1 cellular context compared by ENCODE assay signal in the genomic region with DNA sequence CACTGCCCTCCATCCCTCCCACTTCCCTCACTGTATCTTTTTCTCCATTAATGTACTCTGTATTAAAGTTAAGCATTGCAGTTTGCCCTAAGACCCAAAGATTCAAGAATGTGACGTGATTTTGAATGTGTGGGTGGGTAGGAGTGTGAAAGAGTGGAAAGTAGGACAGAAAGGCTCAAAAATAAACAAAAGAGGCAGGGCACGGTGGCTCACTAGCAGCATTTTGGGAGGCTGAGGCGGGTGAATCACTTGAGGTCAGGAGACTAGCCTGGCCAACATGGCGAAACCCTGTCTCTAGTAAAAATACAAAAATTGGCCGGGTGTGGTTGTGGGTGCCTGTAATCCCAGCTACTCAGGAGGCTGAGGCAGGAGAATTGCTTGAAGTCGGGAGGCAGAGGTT.
TF ChIP-seq lines count a peak whose summit lies in the region.

No MANE protein-coding gene starts in this region.

TF ChIP-seq in GM23338, 12 proteins besides CTCF, POLR2A, EP300 and RAD21:
- no peak for TF ChIP-seq NANOG (IDR thresholded peaks at IDR 0.05; ENCODE audit: borderline replicate concordance)
- no peak for TF ChIP-seq EZH2 (IDR thresholded peaks at IDR 0.05; ENCODE audit: low read depth, unreplicated experiment)
- TF ChIP-seq CREB1 (CRISPR knock-in tag; IDR thresholded peaks at IDR 0.05; ENCODE audit: low read depth): no peak
- no peak for TF ChIP-seq EZH2phosphoT487 (IDR thresholded peaks at IDR 0.05; ENCODE audit: unreplicated experiment)
- no peak for TF ChIP-seq ZNF114 (CRISPR knock-in tag; IDR thresholded peaks at IDR 0.05)
- TF ChIP-seq JUNB (IDR thresholded peaks at IDR 0.05; ENCODE audit: unreplicated experiment): no peak
- TF ChIP-seq, protein P1, sequence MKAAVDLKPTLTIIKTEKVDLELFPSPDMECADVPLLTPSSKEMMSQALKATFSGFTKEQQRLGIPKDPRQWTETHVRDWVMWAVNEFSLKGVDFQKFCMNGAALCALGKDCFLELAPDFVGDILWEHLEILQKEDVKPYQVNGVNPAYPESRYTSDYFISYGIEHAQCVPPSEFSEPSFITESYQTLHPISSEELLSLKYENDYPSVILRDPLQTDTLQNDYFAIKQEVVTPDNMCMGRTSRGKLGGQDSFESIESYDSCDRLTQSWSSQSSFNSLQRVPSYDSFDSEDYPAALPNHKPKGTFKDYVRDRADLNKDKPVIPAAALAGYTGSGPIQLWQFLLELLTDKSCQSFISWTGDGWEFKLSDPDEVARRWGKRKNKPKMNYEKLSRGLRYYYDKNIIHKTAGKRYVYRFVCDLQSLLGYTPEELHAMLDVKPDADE (IDR thresholded peaks at IDR 0.05): no peak
- no peak for TF ChIP-seq POLR2AphosphoS5 (IDR thresholded peaks at IDR 0.05; ENCODE audit: low read depth)
- TF ChIP-seq, protein P2, sequence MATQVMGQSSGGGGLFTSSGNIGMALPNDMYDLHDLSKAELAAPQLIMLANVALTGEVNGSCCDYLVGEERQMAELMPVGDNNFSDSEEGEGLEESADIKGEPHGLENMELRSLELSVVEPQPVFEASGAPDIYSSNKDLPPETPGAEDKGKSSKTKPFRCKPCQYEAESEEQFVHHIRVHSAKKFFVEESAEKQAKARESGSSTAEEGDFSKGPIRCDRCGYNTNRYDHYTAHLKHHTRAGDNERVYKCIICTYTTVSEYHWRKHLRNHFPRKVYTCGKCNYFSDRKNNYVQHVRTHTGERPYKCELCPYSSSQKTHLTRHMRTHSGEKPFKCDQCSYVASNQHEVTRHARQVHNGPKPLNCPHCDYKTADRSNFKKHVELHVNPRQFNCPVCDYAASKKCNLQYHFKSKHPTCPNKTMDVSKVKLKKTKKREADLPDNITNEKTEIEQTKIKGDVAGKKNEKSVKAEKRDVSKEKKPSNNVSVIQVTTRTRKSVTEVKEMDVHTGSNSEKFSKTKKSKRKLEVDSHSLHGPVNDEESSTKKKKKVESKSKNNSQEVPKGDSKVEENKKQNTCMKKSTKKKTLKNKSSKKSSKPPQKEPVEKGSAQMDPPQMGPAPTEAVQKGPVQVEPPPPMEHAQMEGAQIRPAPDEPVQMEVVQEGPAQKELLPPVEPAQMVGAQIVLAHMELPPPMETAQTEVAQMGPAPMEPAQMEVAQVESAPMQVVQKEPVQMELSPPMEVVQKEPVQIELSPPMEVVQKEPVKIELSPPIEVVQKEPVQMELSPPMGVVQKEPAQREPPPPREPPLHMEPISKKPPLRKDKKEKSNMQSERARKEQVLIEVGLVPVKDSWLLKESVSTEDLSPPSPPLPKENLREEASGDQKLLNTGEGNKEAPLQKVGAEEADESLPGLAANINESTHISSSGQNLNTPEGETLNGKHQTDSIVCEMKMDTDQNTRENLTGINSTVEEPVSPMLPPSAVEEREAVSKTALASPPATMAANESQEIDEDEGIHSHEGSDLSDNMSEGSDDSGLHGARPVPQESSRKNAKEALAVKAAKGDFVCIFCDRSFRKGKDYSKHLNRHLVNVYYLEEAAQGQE (IDR thresholded peaks at IDR 0.05; ENCODE audit: unreplicated experiment): no peak
- TF ChIP-seq ZNF331 (CRISPR knock-in tag; IDR thresholded peaks at IDR 0.05; ENCODE audit: low read depth): no peak
- no peak for TF ChIP-seq STAT1 (IDR thresholded peaks at IDR 0.05; ENCODE audit: unreplicated experiment)
- TF ChIP-seq, protein P3, sequence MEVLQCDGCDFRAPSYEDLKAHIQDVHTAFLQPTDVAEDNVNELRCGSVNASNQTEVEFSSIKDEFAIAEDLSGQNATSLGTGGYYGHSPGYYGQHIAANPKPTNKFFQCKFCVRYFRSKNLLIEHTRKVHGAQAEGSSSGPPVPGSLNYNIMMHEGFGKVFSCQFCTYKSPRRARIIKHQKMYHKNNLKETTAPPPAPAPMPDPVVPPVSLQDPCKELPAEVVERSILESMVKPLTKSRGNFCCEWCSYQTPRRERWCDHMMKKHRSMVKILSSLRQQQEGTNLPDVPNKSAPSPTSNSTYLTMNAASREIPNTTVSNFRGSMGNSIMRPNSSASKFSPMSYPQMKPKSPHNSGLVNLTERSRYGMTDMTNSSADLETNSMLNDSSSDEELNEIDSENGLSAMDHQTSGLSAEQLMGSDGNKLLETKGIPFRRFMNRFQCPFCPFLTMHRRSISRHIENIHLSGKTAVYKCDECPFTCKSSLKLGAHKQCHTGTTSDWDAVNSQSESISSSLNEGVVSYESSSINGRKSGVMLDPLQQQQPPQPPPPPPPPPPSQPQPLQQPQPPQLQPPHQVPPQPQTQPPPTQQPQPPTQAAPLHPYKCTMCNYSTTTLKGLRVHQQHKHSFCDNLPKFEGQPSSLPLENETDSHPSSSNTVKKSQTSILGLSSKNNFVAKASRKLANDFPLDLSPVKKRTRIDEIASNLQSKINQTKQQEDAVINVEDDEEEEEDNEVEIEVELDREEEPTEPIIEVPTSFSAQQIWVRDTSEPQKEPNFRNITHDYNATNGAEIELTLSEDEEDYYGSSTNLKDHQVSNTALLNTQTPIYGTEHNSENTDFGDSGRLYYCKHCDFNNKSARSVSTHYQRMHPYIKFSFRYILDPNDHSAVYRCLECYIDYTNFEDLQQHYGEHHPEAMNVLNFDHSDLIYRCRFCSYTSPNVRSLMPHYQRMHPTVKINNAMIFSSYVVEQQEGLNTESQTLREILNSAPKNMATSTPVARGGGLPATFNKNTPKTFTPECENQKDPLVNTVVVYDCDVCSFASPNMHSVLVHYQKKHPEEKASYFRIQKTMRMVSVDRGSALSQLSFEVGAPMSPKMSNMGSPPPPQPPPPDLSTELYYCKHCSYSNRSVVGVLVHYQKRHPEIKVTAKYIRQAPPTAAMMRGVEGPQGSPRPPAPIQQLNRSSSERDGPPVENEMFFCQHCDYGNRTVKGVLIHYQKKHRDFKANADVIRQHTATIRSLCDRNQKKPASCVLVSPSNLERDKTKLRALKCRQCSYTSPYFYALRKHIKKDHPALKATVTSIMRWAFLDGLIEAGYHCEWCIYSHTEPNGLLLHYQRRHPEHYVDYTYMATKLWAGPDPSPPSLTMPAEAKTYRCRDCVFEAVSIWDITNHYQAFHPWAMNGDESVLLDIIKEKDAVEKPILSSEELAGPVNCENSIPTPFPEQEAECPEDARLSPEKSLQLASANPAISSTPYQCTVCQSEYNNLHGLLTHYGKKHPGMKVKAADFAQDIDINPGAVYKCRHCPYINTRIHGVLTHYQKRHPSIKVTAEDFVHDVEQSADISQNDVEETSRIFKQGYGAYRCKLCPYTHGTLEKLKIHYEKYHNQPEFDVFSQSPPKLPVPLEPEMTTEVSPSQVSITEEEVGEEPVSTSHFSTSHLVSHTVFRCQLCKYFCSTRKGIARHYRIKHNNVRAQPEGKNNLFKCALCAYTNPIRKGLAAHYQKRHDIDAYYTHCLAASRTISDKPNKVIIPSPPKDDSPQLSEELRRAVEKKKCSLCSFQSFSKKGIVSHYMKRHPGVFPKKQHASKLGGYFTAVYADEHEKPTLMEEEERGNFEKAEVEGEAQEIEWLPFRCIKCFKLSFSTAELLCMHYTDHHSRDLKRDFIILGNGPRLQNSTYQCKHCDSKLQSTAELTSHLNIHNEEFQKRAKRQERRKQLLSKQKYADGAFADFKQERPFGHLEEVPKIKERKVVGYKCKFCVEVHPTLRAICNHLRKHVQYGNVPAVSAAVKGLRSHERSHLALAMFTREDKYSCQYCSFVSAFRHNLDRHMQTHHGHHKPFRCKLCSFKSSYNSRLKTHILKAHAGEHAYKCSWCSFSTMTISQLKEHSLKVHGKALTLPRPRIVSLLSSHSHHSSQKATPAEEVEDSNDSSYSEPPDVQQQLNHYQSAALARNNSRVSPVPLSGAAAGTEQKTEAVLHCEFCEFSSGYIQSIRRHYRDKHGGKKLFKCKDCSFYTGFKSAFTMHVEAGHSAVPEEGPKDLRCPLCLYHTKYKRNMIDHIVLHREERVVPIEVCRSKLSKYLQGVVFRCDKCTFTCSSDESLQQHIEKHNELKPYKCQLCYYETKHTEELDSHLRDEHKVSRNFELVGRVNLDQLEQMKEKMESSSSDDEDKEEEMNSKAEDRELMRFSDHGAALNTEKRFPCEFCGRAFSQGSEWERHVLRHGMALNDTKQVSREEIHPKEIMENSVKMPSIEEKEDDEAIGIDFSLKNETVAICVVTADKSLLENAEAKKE (CRISPR knock-in tag; IDR thresholded peaks at IDR 0.05): no peak
